13 cellular contexts compared by ENCODE assay signal in genomic region chr6:75775219-75775618, GRCh38. TPM values are rescaled to one million over a fixed set of nuclear protein-coding genes. Genes with fewer than 3 reads are reported as not detected.
DNase-seq lines count a peak whose midpoint lies in the region; ATAC-seq and TF ChIP-seq lines count a peak whose summit lies in the region.
"Had no signal": no experiment of that assay in that cellular context is flagged by ENCODE, and none has a peak within 500 bp of the region (broad histone marks: within the 10 kb centered on the region; RNA-seq: fewer than 3 reads in every experiment).

No MANE protein-coding gene starts in this region.

- H3K27ac ChIP-seq in mammary epithelial cell (ENCODE audit: insufficient read depth, low read depth, low read length): no peak overlapping the region
- H3K27ac ChIP-seq: WERI-Rb-1 had no signal

- H3K9ac ChIP-seq in mammary epithelial cell (ENCODE audit: insufficient read depth, low read length): no peak overlapping the region

- in situ Hi-C loops in mammary epithelial cell (cut with MboI; ENCODE audit: low sequenced_read_pairs in 2 of 2): no loop called here

- no peaks in the 10 kb centered on the region for H4K20me1 ChIP-seq in mammary epithelial cell (ENCODE audit: insufficient read depth, low read length)

- H3K9me3 Mint-ChIP-seq in MCF 10A (ENCODE audit: unreplicated experiment): no peaks in the 10 kb centered on the region

- no peak for ATAC-seq in HG03025 (IDR thresholded peaks at IDR 0.05; ENCODE audit: low FRiP score, unreplicated experiment)

- peaks cover 58% of the 10 kb centered on the region for H3K79me2 ChIP-seq in mammary epithelial cell (ENCODE audit: insufficient read depth, low read length)

- H3K4me2 ChIP-seq in mammary epithelial cell (ENCODE audit: insufficient read depth, low read depth, low read length): no peak overlapping the region

- TF ChIP-seq CTCF in MCF 10A (IDR thresholded peaks at IDR 0.05; ENCODE audit: unreplicated experiment): no peak
- no peak for TF ChIP-seq CTCF in mammary epithelial cell (conservative IDR thresholded peaks at IDR 0.05 in 1 of 2, IDR thresholded peaks at IDR 0.05 in 1 of 2; ENCODE audit: extremely low read depth in 1 of 2, insufficient read depth in 1 of 2, low read depth in 1 of 2, low read length in 2 of 2)

- POLR2A ChIA-PET in MCF 10A (lab: Yijun Ruan, JAX): no interaction called here

- no peaks in the 10 kb centered on the region for H3K27me3 ChIP-seq in mammary epithelial cell (ENCODE audit: insufficient read depth, low read length)

- no peaks in the 10 kb centered on the region for H3K9me3 ChIP-seq in mammary epithelial cell (replicated peaks; ENCODE audit: insufficient read depth, low read length)

- no peak overlapping the region for H3K4me3 Mint-ChIP-seq in MCF 10A (ENCODE audit: unreplicated experiment)

- no peaks in the 10 kb centered on the region for H3K36me3 ChIP-seq in mammary epithelial cell (ENCODE audit: insufficient read depth, low read length)
- H3K36me3 ChIP-seq: WERI-Rb-1 had no signal

- intact Hi-C loops in MCF 10A (cut with micrococcal nuclease): no loop called here
- intact Hi-C loops in mammary epithelial cell (cut with micrococcal nuclease): no loop called here

- H2AFZ ChIP-seq in mammary epithelial cell (ENCODE audit: low read depth, low read length): no peak overlapping the region

- H3K27me3 Mint-ChIP-seq in MCF 10A (ENCODE audit: insufficient read depth, unreplicated experiment): no peaks in the 10 kb centered on the region
- H3K27me3 Mint-ChIP-seq: progenitor cell of endocrine pancreas had no signal

- dilution Hi-C loops in mammary epithelial cell (cut with HindIII; ENCODE audit: low sequenced_read_pairs): no loop called here

- CTCF ChIA-PET in MCF 10A (lab: Yijun Ruan, JAX): interaction anchor here (0.6 kb wide), 1 partner anchor 160 kb away, joined by 3 read pairs; no protein-coding TSS in a partner anchor
- CTCF ChIA-PET in mammary epithelial cell (lab: Charles Lee; ENCODE audit: low non-redundant PET): no interaction called here

- H3K36me3 Mint-ChIP-seq in MCF 10A (ENCODE audit: insufficient read depth, unreplicated experiment): no peaks in the 10 kb centered on the region

- DNase-seq in MCF 10A (ENCODE audit: unreplicated experiment) (peak; percentile 12), mammary epithelial cell (no peak), NCI-H187 (lab: John Stamatoyannopoulos, UW) (peak; percentile 30 to 80), RPMI7951 (ENCODE audit: low read depth) (peak; percentile 13), myocyte (ENCODE audit: low read depth) (peak; percentile 44)
- no peak for DNase-seq in activated CD4-positive, alpha-beta T cell treated with anti-CD3 and anti-CD28 coated beads for 4 hours
- no peak for DNase-seq in effector CD8-positive, alpha-beta T cell (lab: John Stamatoyannopoulos, UW)
- DNase-seq: effector memory CD4-positive, alpha-beta T cell; foreskin melanocyte; islet precursor cell; WERI-Rb-1 had no signal

- H3K4me1 Mint-ChIP-seq in MCF 10A (ENCODE audit: insufficient read depth, unreplicated experiment): peaks cover 6% of the 10 kb centered on the region

- no peak overlapping the region for H3K27ac Mint-ChIP-seq in MCF 10A (ENCODE audit: low read depth, unreplicated experiment)
- H3K27ac Mint-ChIP-seq: progenitor cell of endocrine pancreas had no signal

- H3K4me3 ChIP-seq in mammary epithelial cell (replicated peaks in 1 of 3; ENCODE audit: insufficient read depth in 1 of 3, low read depth in 2 of 3, low read length in 3 of 3): no peak overlapping the region

- WGBS in mammary epithelial cell (ENCODE audit: low coverage, missing lambda C conversion rate): 100% methylated on average over 3 of the region's 3 CpGs

- H3K4me1 ChIP-seq in mammary epithelial cell (ENCODE audit: insufficient read depth, low read length): no peaks in the 10 kb centered on the region

- BruUV-seq in MCF 10A (replicated peaks; lab: Mats Ljungman, UMichigan) (no TSS peak), mammary epithelial cell (replicated peaks; lab: Mats Ljungman, UMichigan) (no TSS peak)

RNA-seq across cellular contexts. Expression of gene MYO6, which starts 26.2 kb away (rescaled TPM):
- total RNA-seq in MCF 10A (2022) (26.8 and 28.9 TPM in 2 replicates), mammary epithelial cell (10 to 100 TPM; 29.5 to 49.8 TPM), myocyte (5.8 and 9.5 TPM in 2 replicates)
- 12.9 TPM for polyA plus RNA-seq in mammary epithelial cell
- 28.0 TPM for polyA minus RNA-seq in mammary epithelial cell
- 5.0 and 6.0 TPM in 2 replicates for total RNA-seq in RPMI7951 (2014; rRNA removed; shearing (Covaris generic))
- 7.3 TPM for polyA plus RNA-seq in myocyte (2012)

Comparison
In these comparisons a context has a peak if more than half of its experiments do, and no peak if none do; other contexts are left out.
1. DNase-seq: peak in MCF 10A (single experiment), NCI-H187 (2 of 2), RPMI7951 (single experiment) and myocyte (single experiment); none in mammary epithelial cell (single experiment), activated CD4-positive, alpha-beta T cell treated with anti-CD3 and anti-CD28 coated beads for 4 hours (0 of 2) and effector CD8-positive, alpha-beta T cell (single experiment).